In the genomic region with DNA sequence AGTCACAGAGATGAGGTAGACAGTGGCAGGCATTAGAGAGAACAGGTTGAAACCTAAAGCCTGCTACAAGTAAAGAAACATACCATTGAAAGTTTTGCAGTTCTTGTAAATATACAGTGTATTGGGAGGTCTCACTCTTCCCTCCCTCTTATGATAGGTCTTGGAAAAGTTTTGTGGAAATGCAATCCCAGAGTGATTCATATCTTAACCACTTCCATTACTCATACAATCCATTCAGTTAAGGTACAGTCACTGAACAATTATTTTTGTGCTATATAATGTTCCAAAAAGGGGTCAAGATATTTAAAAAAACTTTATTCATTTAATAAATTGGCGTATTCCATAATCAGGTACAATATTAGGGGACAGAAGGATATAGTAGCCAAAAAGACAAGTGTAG, we compare ENCODE assay signal across 14 cellular contexts.
A peak's percentile ranks its signal among the peaks of the same experiment; 100 is the strongest.
DNase-seq lines count a peak whose midpoint lies in the region; ATAC-seq, FAIRE-seq and TF ChIP-seq lines count a peak whose summit lies in the region.
"Had no signal": no experiment of that assay in that cellular context is flagged by ENCODE, and none has a peak within 500 bp of the region (broad histone marks: within the 10 kb centered on the region; RNA-seq: fewer than 3 reads in every experiment).

No MANE protein-coding gene starts in this region.

- TF ChIP-seq CTCF in epithelial cell of esophagus (IDR thresholded peaks at IDR 0.05; ENCODE audit: insufficient read depth, low read depth, low read length, missing control alignments) (no peak), osteoblast (IDR thresholded peaks at IDR 0.05; ENCODE audit: extremely low read depth, low read depth, low read length) (no peak), uterus (IDR thresholded peaks at IDR 0.05) (no peak), GM23338 (conservative IDR thresholded peaks at IDR 0.05; ENCODE audit: low read depth in 2 of 2) (no peak)

- H3K4me1 Mint-ChIP-seq in GM23338 = no peaks in the 10 kb centered on the region
- H3K4me1 Mint-ChIP-seq: activated naive CD8-positive, alpha-beta T cell treated with anti-CD3 and anti-CD28 coated beads, Interleukin-2, amount 10 ng/mL, durations not matched to agents 7 days and 5 days; CD8-positive, alpha-beta memory T cell had no signal

- H3K9me3 Mint-ChIP-seq in GM23338 = peaks cover 30% of the 10 kb centered on the region

- H4K20me1 ChIP-seq in osteoblast (ENCODE audit: insufficient read depth, low read length) = no peaks in the 10 kb centered on the region
- no peaks in the 10 kb centered on the region for H4K20me1 ChIP-seq in GM23338 (replicated peaks; ENCODE audit: insufficient read depth)

- H3K27me3 ChIP-seq in osteoblast (ENCODE audit: insufficient read depth, low read length) (no peaks in the 10 kb centered on the region), uterus (no peaks in the 10 kb centered on the region), GM23338 (ENCODE audit: insufficient read depth) (no peaks in the 10 kb centered on the region)

- H3K27me3 Mint-ChIP-seq in GM23338 (ENCODE audit: insufficient read depth, low read depth, poor library complexity) = peaks cover 8% of the 10 kb centered on the region
- H3K27me3 Mint-ChIP-seq: activated naive CD8-positive, alpha-beta T cell treated with anti-CD3 and anti-CD28 coated beads, Interleukin-2, amount 10 ng/mL, durations not matched to agents 7 days and 5 days had no signal

- H3K27ac ChIP-seq in osteoblast (ENCODE audit: low read depth, low read length) (peak overlapping the region; percentile 68), uterus (no peak overlapping the region), GM23338 (ENCODE audit: low read depth) (no peak overlapping the region)

- H3K9me2 ChIP-seq in GM23338 (ENCODE audit: insufficient read depth) = 0 out of 2 replicates have a peak, but pooled peaks cover 3% of the 10 kb centered on the region

- intact Hi-C loops in uterus (cut with DNase I; ENCODE audit: low total_unique reads) = no loop called here

- H2AFZ ChIP-seq in osteoblast (ENCODE audit: low read length) (peak overlapping the region; percentile 62), GM23338 (no peak overlapping the region)

- H3K27ac Mint-ChIP-seq in GM23338 = no peak overlapping the region
- H3K27ac Mint-ChIP-seq: activated naive CD8-positive, alpha-beta T cell treated with anti-CD3 and anti-CD28 coated beads, Interleukin-2, amount 10 ng/mL, durations not matched to agents 7 days and 5 days; CD8-positive, alpha-beta memory T cell had no signal

- no peaks in the 10 kb centered on the region for H3K9me3 ChIP-seq in osteoblast (ENCODE audit: low read depth, low read length)
- no peaks in the 10 kb centered on the region for H3K9me3 ChIP-seq in uterus

- peaks cover 31% of the 10 kb centered on the region for H3K36me3 Mint-ChIP-seq in GM23338 (ENCODE audit: low read depth)
- H3K36me3 Mint-ChIP-seq: activated naive CD8-positive, alpha-beta T cell treated with anti-CD3 and anti-CD28 coated beads, Interleukin-2, amount 10 ng/mL, durations not matched to agents 7 days and 5 days; CD8-positive, alpha-beta memory T cell had no signal

- peak overlapping the region; percentile 69 for H3K4me2 ChIP-seq in osteoblast (ENCODE audit: insufficient read depth, low read length)
- no peak overlapping the region for H3K4me2 ChIP-seq in GM23338

- peaks cover 19% of the 10 kb centered on the region for H3K4me1 ChIP-seq in osteoblast (ENCODE audit: insufficient read depth, low read length)
- no peaks in the 10 kb centered on the region for H3K4me1 ChIP-seq in uterus
- H3K4me1 ChIP-seq in GM23338 (ENCODE audit: insufficient read depth) = no peaks in the 10 kb centered on the region

- no peak for ATAC-seq in GM23338

- H3K36me3 ChIP-seq in osteoblast (ENCODE audit: insufficient read depth, low read length) (no peaks in the 10 kb centered on the region), uterus (no peaks in the 10 kb centered on the region), GM23338 (ENCODE audit: insufficient read depth) (peaks cover 7% of the 10 kb centered on the region)

- H3K4me3 Mint-ChIP-seq in GM23338 = no peak overlapping the region
- H3K4me3 Mint-ChIP-seq: activated naive CD8-positive, alpha-beta T cell treated with anti-CD3 and anti-CD28 coated beads, Interleukin-2, amount 10 ng/mL, durations not matched to agents 7 days and 5 days; CD8-positive, alpha-beta memory T cell had no signal

- FAIRE-seq in RCC 7860 (lab: Jason Lieb, UNC) = peak; percentile 94

- no peaks in the 10 kb centered on the region for H3F3A ChIP-seq in GM23338 (replicated peaks; ENCODE audit: low read depth)

- no peak overlapping the region for H3K4me3 ChIP-seq in epithelial cell of esophagus (ENCODE audit: low read length)
- no peak overlapping the region for H3K4me3 ChIP-seq in osteoblast (ENCODE audit: insufficient read depth, low read length)
- H3K4me3 ChIP-seq in uterus = no peak overlapping the region
- no peak overlapping the region for H3K4me3 ChIP-seq in GM23338

- DNase-seq in EH (ENCODE audit: low read depth) = peak; percentile 86
- peak; percentile 76 for DNase-seq in RCC 7860 (ENCODE audit: low spot score)
- peak; percentile 77 for DNase-seq in epithelial cell of esophagus (ENCODE audit: low read depth)
- peak; percentile 89 for DNase-seq in osteoblast (ENCODE audit: insufficient read length, low spot score, missing footprints)
- DNase-seq in OCI-M2 (lab: John Stamatoyannopoulos, UW; ENCODE audit: unreplicated experiment) = no peak
- DNase-seq in NCI-H526 (lab: John Stamatoyannopoulos, UW) = no peak
- no peak for DNase-seq in uterus
- no peak for DNase-seq in GM23338 (ENCODE audit: low spot score)
- DNase-seq: activated naive CD8-positive, alpha-beta T cell treated with anti-CD3 and anti-CD28 coated beads, Interleukin-2, amount 10 ng/mL, durations not matched to agents 7 days and 5 days; CD8-positive, alpha-beta memory T cell; effector CD4-positive, alpha-beta T cell; NCI-H1048; NCI-H345; retina had no signal

- TF ChIP-seq POLR2A in uterus (IDR thresholded peaks at IDR 0.05) = no peak

- H3K79me2 ChIP-seq in osteoblast (ENCODE audit: insufficient read depth, low read length) (no peaks in the 10 kb centered on the region), GM23338 (replicated peaks; ENCODE audit: insufficient read depth) (no peaks in the 10 kb centered on the region)

TF ChIP-seq in GM23338, 12 proteins besides CTCF, POLR2A, EP300 and RAD21:
- TF ChIP-seq STAT1 (IDR thresholded peaks at IDR 0.05; ENCODE audit: unreplicated experiment) (no peak), ZNF114 (CRISPR knock-in tag; IDR thresholded peaks at IDR 0.05) (no peak)

Comparison
In these comparisons a context has a peak if more than half of its experiments do, and no peak if none do; other contexts are left out.
1. DNase-seq: peak in EH (single experiment), RCC 7860 (single experiment), epithelial cell of esophagus (single experiment) and osteoblast (single experiment); none in OCI-M2 (single experiment), NCI-H526 (0 of 2), uterus (0 of 2) and GM23338 (single experiment).